30 cellular contexts compared by ENCODE assay signal in genomic region chr2:99028558-99028957, GRCh38.
"Had no signal": no experiment of that assay in that cellular context is flagged by ENCODE, and none has a peak within 500 bp of the region (broad histone marks: within the 10 kb centered on the region; RNA-seq: fewer than 3 reads in every experiment).

No MANE protein-coding gene starts in this region.

- H3K27ac ChIP-seq: brain microvascular endothelial cell, coronary artery, dorsolateral prefrontal cortex, esophagus muscularis mucosa, foreskin keratinocyte, gastrocnemius medialis, heart left ventricle had no signal

- H3K27me3 ChIP-seq: brain microvascular endothelial cell, dorsolateral prefrontal cortex, esophagus muscularis mucosa, foreskin keratinocyte, gastrocnemius medialis had no signal

- H3K9me3 ChIP-seq: gastrocnemius medialis had no signal

- H3K36me3 ChIP-seq: brain microvascular endothelial cell, esophagus muscularis mucosa, gastrocnemius medialis, heart left ventricle had no signal

- ATAC-seq: activated CD4-positive, alpha-beta T cell treated with anti-CD3 and anti-CD28 coated beads for 36 hours; activated CD8-positive, alpha-beta memory T cell treated with anti-CD3 and anti-CD28 coated beads, Interleukin-2, amount 10 ng/mL, durations not matched to agents 7 days and 5 days; activated CD8-positive, alpha-beta T cell treated with anti-CD3 and anti-CD28 coated beads, Interleukin-2, amount 10 ng/mL, durations not matched to agents 7 days and 5 days; activated naive CD4-positive, alpha-beta T cell treated with anti-CD3 and anti-CD28 coated beads, Interleukin-2, amount 50 U/mL, for 72 hours; foreskin keratinocyte; gastrocnemius medialis; heart left ventricle had no signal

- FAIRE-seq: astrocyte, bronchial epithelial cell had no signal

- DNase-seq: activated CD4-positive, alpha-beta memory T cell treated with anti-CD3 and anti-CD28 coated beads for 36 hours; activated CD4-positive, alpha-beta T cell treated with anti-CD3 and anti-CD28 coated beads for 36 hours; activated CD4-positive, alpha-beta T cell treated with anti-CD3 and anti-CD28 coated beads, Interleukin-2, amount 10 ng/mL, durations not matched to agents 24 days and 14 days; activated CD4-positive, CD25-positive, alpha-beta regulatory T cell; activated CD4-positive, CD25-positive, alpha-beta regulatory T cell treated with anti-CD3 and anti-CD28 coated beads, Interleukin-2, amount 50 U/mL, for 72 hours; activated CD8-positive, alpha-beta memory T cell treated with anti-CD3 and anti-CD28 coated beads, Interleukin-2, amount 10 ng/mL, durations not matched to agents 7 days and 5 days; activated CD8-positive, alpha-beta memory T cell treated with anti-CD3 and anti-CD28 coated beads, Interleukin-2, amount 50 U/mL, for 4 hours; activated CD8-positive, alpha-beta T cell treated with anti-CD3 and anti-CD28 coated beads, Interleukin-2, amount 10 ng/mL, durations not matched to agents 7 days and 5 days; activated gamma-delta T cell; activated naive CD4-positive, alpha-beta T cell; activated naive CD4-positive, alpha-beta T cell treated with anti-CD3 and anti-CD28 coated beads, Interleukin-2, amount 10 ng/mL, durations not matched to agents 7 days and 5 days; activated naive CD8-positive, alpha-beta T cell treated with anti-CD3 and anti-CD28 coated beads, Interleukin-2, amount 10 ng/mL, durations not matched to agents 7 days and 5 days; activated T-cell treated with anti-CD3 and anti-CD28 coated beads, Interleukin-2, amount 50 U/mL, for 1 hour; activated T-cell treated with anti-CD3 and anti-CD28 coated beads, Interleukin-2, amount 50 U/mL, for 48 hours; amniotic stem cell; anterior cingulate cortex; brain microvascular endothelial cell; dorsolateral prefrontal cortex; effector memory CD4-positive, alpha-beta T cell; endodermal cell; foreskin keratinocyte; gastrocnemius medialis; glutamatergic neuron; heart left ventricle; T1000 had no signal

- H3K4me1 ChIP-seq: esophagus muscularis mucosa, gastrocnemius medialis, heart left ventricle had no signal

- H3K4me3 ChIP-seq: coronary artery, dorsolateral prefrontal cortex, esophagus muscularis mucosa, gastrocnemius medialis, heart left ventricle had no signal
